ENCODE assay signal across 24 cellular contexts in the genomic region with DNA sequence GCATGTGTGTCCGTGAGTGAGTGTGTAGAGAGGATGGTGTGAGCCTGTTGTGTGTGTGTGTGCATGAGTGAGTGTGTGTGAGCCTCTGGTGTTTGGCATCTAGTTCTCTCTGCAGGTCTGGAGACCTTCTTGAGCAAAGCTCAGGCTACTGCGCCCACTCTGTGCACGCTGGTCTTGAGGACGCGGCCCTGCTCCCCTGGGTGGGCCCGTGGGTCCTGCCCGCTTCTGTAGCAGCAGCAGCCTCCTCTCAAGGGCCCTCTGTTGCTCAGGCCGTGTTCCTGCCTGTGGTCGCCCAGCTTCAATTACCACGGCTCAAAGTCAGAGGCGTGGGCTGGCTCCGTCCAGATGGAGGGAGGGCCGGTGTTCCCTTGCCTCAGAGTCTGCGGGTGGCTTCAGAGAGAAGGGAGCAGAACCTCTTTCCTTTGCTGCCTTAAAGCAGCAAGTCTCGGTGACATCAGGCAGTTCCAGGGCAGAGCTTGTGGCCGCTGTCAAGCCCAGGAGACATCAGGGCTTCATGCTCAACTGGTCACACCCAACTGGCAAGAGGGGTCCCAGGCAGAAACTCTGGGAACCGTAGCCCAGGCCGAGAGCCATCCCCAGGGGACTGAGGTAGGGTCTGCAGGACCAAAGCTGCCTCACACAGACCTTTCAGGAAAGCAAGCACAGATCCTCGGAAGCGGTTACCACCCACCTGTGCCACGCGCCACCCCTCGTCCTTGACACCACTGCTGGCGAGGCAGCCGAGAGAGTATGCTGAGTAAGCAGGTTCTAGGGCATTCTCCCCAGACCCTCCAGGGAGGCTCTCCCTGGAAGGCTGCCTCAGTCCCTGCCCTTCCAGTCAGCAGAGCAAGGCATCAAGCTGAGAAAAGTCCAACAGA.
"Had no signal": no experiment of that assay in that cellular context is flagged by ENCODE, and none has a peak within 500 bp of the region (broad histone marks: within the 10 kb centered on the region; RNA-seq: fewer than 3 reads in every experiment).

No MANE protein-coding gene starts in this region.

- H3K9me3 Mint-ChIP-seq: activated naive CD4-positive, alpha-beta T cell treated with anti-CD3 and anti-CD28 coated beads, Interleukin-2, amount 50 U/mL, for 24 hours; activated T-cell treated with anti-CD3 and anti-CD28 coated beads, Interleukin-2, amount 50 U/mL, for 72 hours; dendritic cell treated with granulocyte-macrophage colony-stimulating factor and Interleukin-4, amounts not matched to agents 40 ng/mL and 50 ng/mL, for 4 days; immature natural killer cell; naive thymus-derived CD4-positive, alpha-beta T cell; stimulated activated naive CD8-positive, alpha-beta T cell treated with anti-CD3 and anti-CD28 coated beads, Interleukin-15, Interleukin-2, amounts not matched to agents 100 ng/mL and 50 ng/mL, for 24 hours; type B pancreatic cell had no signal

- H3K36me3 ChIP-seq: ascending aorta, breast epithelium, esophagus muscularis mucosa, gastroesophageal sphincter, heart left ventricle, right atrium auricular region had no signal

- H3K4me3 Mint-ChIP-seq: activated naive CD4-positive, alpha-beta T cell treated with anti-CD3 and anti-CD28 coated beads, Interleukin-2, amount 50 U/mL, for 24 hours; activated T-cell treated with anti-CD3 and anti-CD28 coated beads, Interleukin-2, amount 50 U/mL, for 72 hours; dendritic cell treated with granulocyte-macrophage colony-stimulating factor and Interleukin-4, amounts not matched to agents 40 ng/mL and 50 ng/mL, for 4 days; immature natural killer cell; naive thymus-derived CD4-positive, alpha-beta T cell; stimulated activated naive CD8-positive, alpha-beta T cell treated with anti-CD3 and anti-CD28 coated beads, Interleukin-15, Interleukin-2, amounts not matched to agents 100 ng/mL and 50 ng/mL, for 24 hours; type B pancreatic cell had no signal

- H3K9me3 ChIP-seq: ascending aorta, breast epithelium, esophagus muscularis mucosa, gastroesophageal sphincter, heart left ventricle, right atrium auricular region, testis had no signal

- H3K4me1 Mint-ChIP-seq: activated naive CD4-positive, alpha-beta T cell treated with anti-CD3 and anti-CD28 coated beads, Interleukin-2, amount 50 U/mL, for 24 hours; immature natural killer cell; naive thymus-derived CD4-positive, alpha-beta T cell had no signal

- H3K4me1 ChIP-seq: ascending aorta, breast epithelium, esophagus muscularis mucosa, gastroesophageal sphincter had no signal

- DNase-seq: activated CD4-positive, alpha-beta T cell treated with anti-CD3 and anti-CD28 coated beads, Interleukin-2, amount 50 U/mL, for 4 hours; activated gamma-delta T cell; activated T-cell treated with anti-CD3 and anti-CD28 coated beads, Interleukin-2, amount 50 U/mL, for 72 hours; effector CD8-positive, alpha-beta T cell; immature natural killer cell; kidney glomerular epithelial cell; mesendoderm; naive thymus-derived CD4-positive, alpha-beta T cell; small intestine; stimulated activated CD4-positive, alpha-beta T cell treated with anti-CD3 and anti-CD28 coated beads, Interleukin-15, amount 100 ng/mL, for 24 hours; stimulated activated CD4-positive, alpha-beta T cell treated with anti-CD3 and anti-CD28 coated beads, Interleukin-2, amount 100 ng/mL, for 48 hours had no signal

- H3K27ac Mint-ChIP-seq: activated naive CD4-positive, alpha-beta T cell treated with anti-CD3 and anti-CD28 coated beads, Interleukin-2, amount 50 U/mL, for 24 hours; activated T-cell treated with anti-CD3 and anti-CD28 coated beads, Interleukin-2, amount 50 U/mL, for 72 hours; dendritic cell treated with granulocyte-macrophage colony-stimulating factor and Interleukin-4, amounts not matched to agents 40 ng/mL and 50 ng/mL, for 4 days; immature natural killer cell; naive thymus-derived CD4-positive, alpha-beta T cell; progenitor cell of endocrine pancreas; stimulated activated naive CD8-positive, alpha-beta T cell treated with anti-CD3 and anti-CD28 coated beads, Interleukin-15, Interleukin-2, amounts not matched to agents 100 ng/mL and 50 ng/mL, for 24 hours; type B pancreatic cell had no signal

- H3K27ac ChIP-seq: ascending aorta, breast epithelium, esophagus muscularis mucosa, gastroesophageal sphincter, heart left ventricle, right atrium auricular region had no signal

- FAIRE-seq: endothelial cell of umbilical vein, small intestine had no signal

- H3K36me3 Mint-ChIP-seq: activated naive CD4-positive, alpha-beta T cell treated with anti-CD3 and anti-CD28 coated beads, Interleukin-2, amount 50 U/mL, for 24 hours; immature natural killer cell; naive thymus-derived CD4-positive, alpha-beta T cell; type B pancreatic cell had no signal

- ATAC-seq: activated T-cell treated with anti-CD3 and anti-CD28 coated beads, Interleukin-2, amount 50 U/mL, for 72 hours; gastroesophageal sphincter; heart left ventricle; naive thymus-derived CD4-positive, alpha-beta T cell had no signal

- H3K27me3 Mint-ChIP-seq: activated naive CD4-positive, alpha-beta T cell treated with anti-CD3 and anti-CD28 coated beads, Interleukin-2, amount 50 U/mL, for 24 hours; dendritic cell treated with granulocyte-macrophage colony-stimulating factor and Interleukin-4, amounts not matched to agents 40 ng/mL and 50 ng/mL, for 4 days; naive thymus-derived CD4-positive, alpha-beta T cell; progenitor cell of endocrine pancreas; stimulated activated naive CD8-positive, alpha-beta T cell treated with anti-CD3 and anti-CD28 coated beads, Interleukin-15, Interleukin-2, amounts not matched to agents 100 ng/mL and 50 ng/mL, for 24 hours; type B pancreatic cell had no signal

- H3K4me3 ChIP-seq: ascending aorta, breast epithelium, esophagus muscularis mucosa, gastroesophageal sphincter, heart left ventricle, right atrium auricular region, testis had no signal

- H3K27me3 ChIP-seq: ascending aorta, breast epithelium, esophagus muscularis mucosa, gastroesophageal sphincter, heart left ventricle, right atrium auricular region, testis had no signal
